In the genomic region with DNA sequence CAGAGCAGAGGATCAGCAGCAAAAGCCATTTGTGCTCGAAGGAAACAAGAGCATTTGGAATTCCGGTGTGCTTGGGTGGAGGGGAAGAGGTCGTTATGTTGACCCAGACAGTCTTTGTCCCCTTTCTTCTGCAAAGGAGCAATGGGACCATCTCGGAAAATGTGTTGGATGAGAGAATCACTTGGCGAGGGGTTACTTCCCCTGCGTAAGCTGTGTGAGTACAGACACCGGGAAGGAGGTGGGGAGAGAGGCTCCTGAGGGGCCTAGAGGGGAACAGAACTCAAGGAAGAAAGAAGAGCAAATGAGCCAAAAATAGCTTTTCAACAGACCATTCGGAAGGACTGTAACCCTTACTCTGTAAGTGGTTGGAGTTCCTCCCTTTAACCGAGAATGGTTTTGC, we compare ENCODE assay signal across 27 cellular contexts. TPM values are rescaled to one million over a fixed set of nuclear protein-coding genes. Genes with fewer than 3 reads are reported as not detected.
DNase-seq lines count a peak whose midpoint lies in the region; ATAC-seq and TF ChIP-seq lines count a peak whose summit lies in the region.
"Had no signal": no experiment of that assay in that cellular context is flagged by ENCODE, and none has a peak within 500 bp of the region (broad histone marks: within the 10 kb centered on the region; RNA-seq: fewer than 3 reads in every experiment).

No MANE protein-coding gene starts in this region.

- H3K4me3 ChIP-seq in heart right ventricle (no peak overlapping the region), dorsolateral prefrontal cortex (no peak overlapping the region), parathyroid adenoma (ENCODE audit: low read depth, low read length) (no peak overlapping the region)
- H3K4me3 ChIP-seq: BLaER1 treated with 17β-estradiol and CSF1 and Interleukin-3, amounts not matched to agents 10 nM and 100 nM; MG63 had no signal

- H3K4me2 ChIP-seq in parathyroid adenoma (ENCODE audit: low read length) = peak overlapping the region; percentile 26
- H3K4me2 ChIP-seq: BLaER1 treated with 17β-estradiol and CSF1 and Interleukin-3, amounts not matched to agents 10 nM and 100 nM had no signal

- no peaks in the 10 kb centered on the region for H3K9me3 ChIP-seq in heart right ventricle
- no peaks in the 10 kb centered on the region for H3K9me3 ChIP-seq in parathyroid adenoma (ENCODE audit: control insufficient read depth, low read length)
- H3K9me3 ChIP-seq: BLaER1 treated with 17β-estradiol and CSF1 and Interleukin-3, amounts not matched to agents 10 nM and 100 nM; MG63 had no signal

- H3K36me3 ChIP-seq in heart right ventricle (no peaks in the 10 kb centered on the region), parathyroid adenoma (ENCODE audit: control insufficient read depth, insufficient read depth, low read length) (no peaks in the 10 kb centered on the region)
- H3K36me3 ChIP-seq: BLaER1 treated with 17β-estradiol and CSF1 and Interleukin-3, amounts not matched to agents 10 nM and 100 nM; MG63 had no signal

- peaks cover 4% of the 10 kb centered on the region for H3K79me2 ChIP-seq in parathyroid adenoma

- peaks cover 5 to 83% (median 52%) of the 10 kb centered on the region in 9 donors for H3K4me1 ChIP-seq in heart right ventricle
- peaks cover 54% of the 10 kb centered on the region for H3K4me1 ChIP-seq in parathyroid adenoma

- in situ Hi-C loops in GM13977 (cut with MboI; ENCODE audit: low pct_unique_long_range_greater_than_20kb, low sequenced_read_pairs, unreplicated experiment) = no loop called here

- TF ChIP-seq CTCF in heart right ventricle (IDR thresholded peaks at IDR 0.05) (no peak), dorsolateral prefrontal cortex (IDR thresholded peaks at IDR 0.05 in 54 of 56, conservative IDR thresholded peaks at IDR 0.05 in 2 of 56; ENCODE audit: low read depth in 1 of 56, partially characterized antibody in 56 of 56) (no peak), parathyroid adenoma (IDR thresholded peaks at IDR 0.05) (no peak), GM13977 (IDR thresholded peaks at IDR 0.05; ENCODE audit: extremely low read depth, insufficient read depth, missing control alignments) (no peak)

- DNase-seq in heart right ventricle = no peak
- DNase-seq in Right ventricle myocardium inferior (ENCODE audit: missing footprints) = no peak
- DNase-seq in dorsolateral prefrontal cortex = no peak
- DNase-seq in SW 1271 (lab: John Stamatoyannopoulos, UW) = no peak
- no peak for DNase-seq in GM13977 (ENCODE audit: low spot score)
- DNase-seq: CD4-positive, alpha-beta T cell; COR-L47; DMS53; H7; IMR-90; KG1; MG63; NCI-H1105 treated with DMSO at 0.1 percent for 48 hours; NCI-H2029 treated with DMSO at 0.1 percent for 48 hours; NCI-H446 treated with DMSO at 0.1 percent for 48 hours; NCI-H526; NCI-H82; NK-92 treated with Interleukin-12 subunit alpha and Interleukin-12 subunit beta, amount 100 ng/mL, for 24 hours; PC-3; SHP77 treated with DMSO at 0.1 percent for 48 hours had no signal

- intact Hi-C loops in heart right ventricle (cut with DNase I) (no loop called here), Right ventricle myocardium inferior (cut with DNase I) (no loop called here), dorsolateral prefrontal cortex (cut with DNase I) (no loop called here)

- peak in 4 of 8 donors; percentile 12 to 63 (median 27) for ATAC-seq in heart right ventricle
- no peak for ATAC-seq in Right ventricle myocardium inferior
- ATAC-seq: PC-3 had no signal

- H3K9ac ChIP-seq in parathyroid adenoma = no peak overlapping the region
- H3K9ac ChIP-seq: BLaER1 treated with 17β-estradiol and CSF1 and Interleukin-3, amounts not matched to agents 10 nM and 100 nM had no signal

- peak overlapping the region; percentile 33 for H2AFZ ChIP-seq in parathyroid adenoma

- 47 to 74% methylated on average over 9 of the region's 9 CpGs for WGBS in heart right ventricle, 2 donors

- H3K27ac ChIP-seq in heart right ventricle (peak overlapping the region in 6 of 10 donors; percentile 5 to 79 (median 66)), dorsolateral prefrontal cortex (peak overlapping the region in 49 of 59 donors; percentile 13 to 97 (median 62)), parathyroid adenoma (peak overlapping the region; percentile 93), temporal lobe (ENCODE audit: low read depth, low read length) (peak overlapping the region; percentile 75)
- H3K27ac ChIP-seq: BLaER1 treated with 17β-estradiol and CSF1 and Interleukin-3, amounts not matched to agents 10 nM and 100 nM had no signal

- H3K27me3 ChIP-seq in heart right ventricle (peaks cover 0 to 9% (median 0%) of the 10 kb centered on the region in 7 donors), dorsolateral prefrontal cortex (peaks cover 0 to 71% (median 7%) of the 10 kb centered on the region in 45 donors), parathyroid adenoma (ENCODE audit: control insufficient read depth, insufficient read depth, low read length) (no peaks in the 10 kb centered on the region)
- H3K27me3 ChIP-seq: MG63 had no signal

RNA-seq across cellular contexts. Expression of gene TSC22D3, which starts 24.5 kb away (rescaled TPM):
- total RNA-seq in heart right ventricle (10 to 100 TPM; 26.3 to 88.2 (median 36.0) TPM), Right ventricle myocardium inferior (72.0 TPM), dorsolateral prefrontal cortex (100 to 1,000 TPM in 104 of 120 experiments, 10 to 100 TPM in 16; 72.2 to 218 (median 129) TPM), temporal lobe (46.0 TPM)
- 100 to 1,000 TPM in 1 of 2 donors, 10 to 100 TPM in 1; 70.7 to 153 TPM for polyA plus RNA-seq in heart right ventricle
- total RNA-seq: G401 had no signal

RNA-seq across cellular contexts. Expression of gene NCBP2L, which starts 26.4 kb away (rescaled TPM):
- total RNA-seq in heart right ventricle = under 1 TPM in 1 of 10 donors, not detected in 9; 0.45 TPM
- polyA plus RNA-seq in heart right ventricle = under 1 TPM in 1 of 2 donors, not detected in 1; 0.01 TPM
- not detected for total RNA-seq in Right ventricle myocardium inferior
- total RNA-seq in dorsolateral prefrontal cortex = 1 to 10 TPM in 1 of 120 experiments, under 1 TPM in 27, not detected in 92; 0.25 to 1.3 (median 0.47) TPM
- total RNA-seq in temporal lobe = not detected
- total RNA-seq: A172; CD4-positive, alpha-beta T cell; Daoy; G401; H7; IMR-90; PC-3; RPMI7951 had no signal
- polyA plus RNA-seq: IMR-90 had no signal
